Comparison of ENCODE assay signal across 18 cellular contexts in the genomic region with DNA sequence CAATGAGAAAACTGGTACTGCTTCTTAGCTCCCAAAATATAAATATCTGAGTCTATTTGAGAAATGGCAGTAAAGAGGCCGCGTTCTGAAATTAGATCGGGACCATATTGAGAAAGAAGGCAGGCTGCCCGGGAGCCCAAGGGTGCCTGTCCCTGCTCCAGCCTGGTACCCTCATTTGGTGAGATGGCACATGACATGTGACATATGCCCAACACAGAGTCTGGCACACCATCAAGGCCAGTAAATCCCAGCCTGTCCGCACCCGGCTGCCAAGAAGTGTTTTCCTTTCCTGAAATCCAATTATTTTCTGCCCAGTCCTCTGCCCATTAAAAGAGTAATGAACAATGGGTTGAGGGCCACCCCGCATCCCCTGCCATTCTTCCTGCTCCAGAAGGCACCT.
"Had no signal": no experiment of that assay in that cellular context is flagged by ENCODE, and none has a peak within 500 bp of the region (broad histone marks: within the 10 kb centered on the region; RNA-seq: fewer than 3 reads in every experiment).

No MANE protein-coding gene starts in this region.

- DNase-seq: IMR-90, Karpas-422, KG1, MG63, NCI-H1048, NCI-H1105, NCI-H1436 treated with DMSO at 0.1 percent for 48 hours, NCI-H2081 treated with DMSO at 0.1 percent for 48 hours, NCI-H2171, NCI-H345, NCI-H524, PC-3, SHP77, SK-N-SH, SW 1271 had no signal

- H3K36me3 ChIP-seq: MG63 had no signal

- H3K27ac ChIP-seq: RWPE1 had no signal

- H3K4me2 ChIP-seq: SK-N-SH had no signal

- H3K9me3 ChIP-seq: MG63, SK-N-SH had no signal

- H3K27me3 ChIP-seq: MG63 had no signal

- ATAC-seq: HepG2, Panc1, PC-3 had no signal

- H3K4me3 ChIP-seq: MG63 had no signal
